ENCODE assay signal across 9 cellular contexts in the genomic region with DNA sequence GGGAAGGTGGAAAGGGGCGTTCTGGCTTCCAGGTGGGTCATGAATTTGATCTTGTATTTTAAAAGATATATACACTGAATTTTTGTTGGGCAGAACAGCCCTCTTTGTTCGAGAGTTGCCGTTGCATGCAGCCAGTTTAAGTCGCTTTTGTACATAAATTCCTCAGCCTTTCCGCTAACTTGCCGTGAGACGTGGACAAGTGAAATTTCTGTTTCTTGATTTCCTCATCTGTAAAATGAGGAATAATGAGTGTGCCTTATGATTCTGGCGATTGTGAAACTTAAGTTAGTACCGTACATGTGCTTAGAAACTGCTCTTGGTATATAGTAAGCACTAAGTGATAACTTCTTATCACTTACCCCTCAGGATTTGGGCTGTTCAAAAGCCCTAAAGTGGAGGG. TPM values are rescaled to one million over a fixed set of nuclear protein-coding genes. Genes with fewer than 3 reads are reported as not detected.
A peak's percentile ranks its signal among the peaks of the same experiment; 100 is the strongest.
DNase-seq lines count a peak whose midpoint lies in the region; ATAC-seq and TF ChIP-seq lines count a peak whose summit lies in the region.
"Had no signal": no experiment of that assay in that cellular context is flagged by ENCODE, and none has a peak within 500 bp of the region (broad histone marks: within the 10 kb centered on the region; RNA-seq: fewer than 3 reads in every experiment).

No MANE protein-coding gene starts in this region.

- ATAC-seq in CD8-positive, alpha-beta T cell = no peak
- no peak for ATAC-seq in GM18498 (IDR thresholded peaks at IDR 0.05; ENCODE audit: unreplicated experiment)
- ATAC-seq in HG02642 (IDR thresholded peaks at IDR 0.05; ENCODE audit: poor library complexity, unreplicated experiment) = no peak

- H3K9me3 Mint-ChIP-seq in CD8-positive, alpha-beta T cell = no peaks in the 10 kb centered on the region

- H3K27me3 Mint-ChIP-seq in CD8-positive, alpha-beta T cell (ENCODE audit: low read depth) = no peaks in the 10 kb centered on the region

- no peak for DNase-seq in CD8-positive, alpha-beta T cell
- DNase-seq in amniotic epithelial cell (ENCODE audit: low read depth) (peak; percentile 75), left kidney (ENCODE audit: low read depth, low spot score) (peak; percentile 52), tibial nerve (ENCODE audit: low spot score in 2 of 2) (peak in 1 of 2 donors; percentile 8), NCI-H446 (lab: John Stamatoyannopoulos, UW) (no peak)

- H3K4me3 Mint-ChIP-seq in CD8-positive, alpha-beta T cell = peak overlapping the region; percentile 94

- TF ChIP-seq EP300 in tibial nerve (IDR thresholded peaks at IDR 0.05) = no peak

- H3K4me1 ChIP-seq in CD8-positive, alpha-beta T cell (ENCODE audit: insufficient read depth, low read length) = peaks cover 18% of the 10 kb centered on the region
- H3K4me1 ChIP-seq in Loucy (ENCODE audit: insufficient read depth, low read length, poor library complexity, severe bottlenecking) = peaks cover 55% of the 10 kb centered on the region
- peaks cover 0 to 23% (median 4%) of the 10 kb centered on the region in 4 donors for H3K4me1 ChIP-seq in tibial nerve

- H3K36me3 Mint-ChIP-seq in CD8-positive, alpha-beta T cell = peaks cover 30% of the 10 kb centered on the region

- CTCF ChIA-PET in CD8-positive, alpha-beta T cell (lab: Charles Lee) = no interaction called here

- POLR2A ChIA-PET in CD8-positive, alpha-beta T cell (lab: Charles Lee) = interaction anchor here (1.9 kb wide), 1 partner anchor 86 kb away, joined by 10 read pairs; a partner anchor contains a TSS

- H3K9me3 ChIP-seq in CD8-positive, alpha-beta T cell (ENCODE audit: low read length) = no peaks in the 10 kb centered on the region
- H3K9me3 ChIP-seq in Loucy (ENCODE audit: insufficient read depth, low read depth, low read length) = no peaks in the 10 kb centered on the region
- H3K9me3 ChIP-seq in tibial nerve = no peaks in the 10 kb centered on the region

- 23 to 26% methylated on average over 9 of the region's 9 CpGs for WGBS in tibial nerve, 2 donors

- no peaks in the 10 kb centered on the region for H3K9me2 ChIP-seq in Loucy (replicated peaks; ENCODE audit: low read depth, low read length)

- peaks cover 51% of the 10 kb centered on the region for H4K20me1 ChIP-seq in Loucy (ENCODE audit: insufficient read depth, low read length, poor library complexity, severe bottlenecking)

- H3K27ac Mint-ChIP-seq in CD8-positive, alpha-beta T cell = peak overlapping the region; percentile 90

- intact Hi-C loops in CD8-positive, alpha-beta T cell (cut with DNase I, micrococcal nuclease) = loop anchor here (2.0 to 10.0 kb wide), 5 partner anchors 84 to 1778 kb away; a partner anchor contains a TSS

- H3F3A ChIP-seq in Loucy (ENCODE audit: low read depth) = no peaks in the 10 kb centered on the region

- peaks cover 59% of the 10 kb centered on the region for H3K4me1 Mint-ChIP-seq in CD8-positive, alpha-beta T cell (ENCODE audit: low read depth)

- no peaks in the 10 kb centered on the region for H3K36me3 ChIP-seq in CD8-positive, alpha-beta T cell (ENCODE audit: insufficient read depth, low read length)
- no peaks in the 10 kb centered on the region for H3K36me3 ChIP-seq in Loucy (ENCODE audit: insufficient read depth, low read length)
- peaks cover 0 to 21% (median 0%) of the 10 kb centered on the region in 3 donors for H3K36me3 ChIP-seq in tibial nerve

- H3K27ac ChIP-seq in CD8-positive, alpha-beta T cell (ENCODE audit: low read depth, low read length) = peak overlapping the region; percentile 70
- H3K27ac ChIP-seq in tibial nerve = peak overlapping the region in 2 of 4 donors; percentile 88 to 91
- H3K27ac ChIP-seq: KMS-11 had no signal

- peaks cover 64% of the 10 kb centered on the region for H3K79me2 ChIP-seq in Loucy (ENCODE audit: insufficient read depth, low read length)

- no peak overlapping the region for H2AFZ ChIP-seq in Loucy (ENCODE audit: low read length)

- H3K9ac ChIP-seq in Loucy (ENCODE audit: low read depth, low read length, poor library complexity, severe bottlenecking) = peak overlapping the region; percentile 91

- no peak for TF ChIP-seq POLR2A in tibial nerve (IDR thresholded peaks at IDR 0.05)

- peak overlapping the region; percentile 81 for H3K4me3 ChIP-seq in CD8-positive, alpha-beta T cell (ENCODE audit: low read depth, low read length)
- H3K4me3 ChIP-seq in Loucy (ENCODE audit: low read length, poor library complexity, severe bottlenecking) (peak overlapping the region; percentile 92), tibial nerve (peak overlapping the region; percentile 56 to 95 (median 84))

- no peak for TF ChIP-seq CTCF in CD8-positive, alpha-beta T cell (IDR thresholded peaks at IDR 0.05)
- TF ChIP-seq CTCF in Loucy (conservative IDR thresholded peaks at IDR 0.05; ENCODE audit: low read length) (no peak), tibial nerve (IDR thresholded peaks at IDR 0.05) (no peak)

- peak overlapping the region; percentile 84 for H3K4me2 ChIP-seq in Loucy (ENCODE audit: low read depth, low read length, poor library complexity, severe bottlenecking)

- H3K27me3 ChIP-seq in CD8-positive, alpha-beta T cell (ENCODE audit: insufficient read depth, low read length) = no peaks in the 10 kb centered on the region
- H3K27me3 ChIP-seq in Loucy (ENCODE audit: insufficient read depth, low read length, poor library complexity, severe bottlenecking) = no peaks in the 10 kb centered on the region
- no peaks in the 10 kb centered on the region for H3K27me3 ChIP-seq in tibial nerve

RNA-seq across cellular contexts. Expression of a gene that starts 1.3 kb away (rescaled TPM):
- 10 to 100 TPM; 10.0 to 10.7 TPM for total RNA-seq in CD8-positive, alpha-beta T cell
- total RNA-seq in tibial nerve = 1 to 10 TPM; 2.4 to 5.1 (median 4.7) TPM

Comparison
In these comparisons a context has a peak if more than half of its experiments do, and no peak if none do; other contexts are left out.
1. DNase-seq: peak in amniotic epithelial cell (single experiment) and left kidney (single experiment); none in CD8-positive, alpha-beta T cell (0 of 7) and NCI-H446 (0 of 2).
2. Peak in every context shown above with its lines, with median percentiles within 50 percentile points of each other: H3K4me3 ChIP-seq.